In the genomic region with DNA sequence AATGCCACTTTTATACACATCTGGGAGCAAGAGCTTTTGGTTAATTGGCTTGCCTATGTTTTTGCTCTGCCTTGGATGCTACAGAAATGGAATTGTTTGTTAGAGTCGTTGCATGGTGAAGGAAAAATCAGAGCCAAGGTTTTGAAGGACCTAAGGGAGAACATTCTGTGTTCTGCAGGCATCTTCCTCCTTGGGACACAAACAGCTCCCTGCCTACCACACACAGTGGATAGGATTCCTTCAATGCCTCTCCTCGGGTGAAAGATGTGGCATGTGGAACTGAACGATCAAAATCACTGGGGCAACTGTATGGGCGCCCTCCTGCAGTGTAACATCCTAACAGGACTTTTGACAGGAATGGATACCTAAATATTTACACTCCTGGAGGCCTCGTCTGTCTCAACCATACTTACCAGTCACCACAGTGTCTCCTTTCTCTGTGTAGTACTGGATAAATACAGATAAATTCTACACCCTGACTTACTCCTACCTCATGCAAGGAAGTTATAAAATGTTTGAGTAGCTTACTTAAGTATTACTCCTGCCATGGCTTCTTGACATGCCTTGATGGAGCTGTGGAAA, we compare ENCODE assay signal across 31 cellular contexts.
A peak's percentile ranks its signal among the peaks of the same experiment; 100 is the strongest.
DNase-seq lines count a peak whose midpoint lies in the region; ATAC-seq and TF ChIP-seq lines count a peak whose summit lies in the region.
"Had no signal": no experiment of that assay in that cellular context is flagged by ENCODE, and none has a peak within 500 bp of the region (broad histone marks: within the 10 kb centered on the region; RNA-seq: fewer than 3 reads in every experiment).

No MANE protein-coding gene starts in this region.

- no peak overlapping the region for H2AK5ac ChIP-seq in trophoblast cell (ENCODE audit: low read length)

- no peak for ATAC-seq in naive thymus-derived CD4-positive, alpha-beta T cell
- ATAC-seq: left cardiac atrium, T-cell had no signal

- H3K4ac ChIP-seq in trophoblast cell (ENCODE audit: low read depth, low read length) = peak overlapping the region; percentile 6

- H3K27ac Mint-ChIP-seq in naive thymus-derived CD4-positive, alpha-beta T cell = no peak overlapping the region
- H3K27ac Mint-ChIP-seq: nephron progenitor cell, T-cell had no signal

- H2BK5ac ChIP-seq in trophoblast cell (ENCODE audit: low read depth, low read length, poor library complexity) = no peak overlapping the region

- H3K36me3 ChIP-seq in right atrium auricular region (peaks cover 12% of the 10 kb centered on the region), trophoblast cell (ENCODE audit: control insufficient read depth in 1 of 2, insufficient read depth in 2 of 2, low read length in 2 of 2) (no peaks in the 10 kb centered on the region), uterus (no peaks in the 10 kb centered on the region)
- H3K36me3 ChIP-seq in naive thymus-derived CD4-positive, alpha-beta T cell (ENCODE audit: control insufficient read depth in 2 of 3, insufficient read depth in 3 of 3, low read length in 3 of 3) = no peaks in the 10 kb centered on the region
- H3K36me3 ChIP-seq: breast epithelium, ovary had no signal

- no peak overlapping the region for H2BK12ac ChIP-seq in trophoblast cell (ENCODE audit: low read length)

- H3K14ac ChIP-seq in trophoblast cell (ENCODE audit: low read length) = no peak overlapping the region

- H3K4me3 ChIP-seq in right atrium auricular region (no peak overlapping the region), coronary artery (no peak overlapping the region), trophoblast cell (ENCODE audit: low read depth, low read length) (no peak overlapping the region), uterus (no peak overlapping the region)
- no peak overlapping the region for H3K4me3 ChIP-seq in naive thymus-derived CD4-positive, alpha-beta T cell (ENCODE audit: low read length)
- H3K4me3 ChIP-seq: BLaER1, breast epithelium, lung, mucosa of descending colon, ovary, smooth muscle cell, tibial nerve had no signal

- H3K4me1 ChIP-seq in right atrium auricular region = peaks cover 0 to 48% of the 10 kb centered on the region in 2 donors
- H3K4me1 ChIP-seq in trophoblast cell (ENCODE audit: control insufficient read depth in 1 of 2, insufficient read depth in 2 of 2, low read length in 2 of 2) = peaks cover 3 to 4% of the 10 kb centered on the region in 2 experiments
- H3K4me1 ChIP-seq in uterus = peaks cover 0 to 8% of the 10 kb centered on the region in 2 donors
- H3K4me1 ChIP-seq in naive thymus-derived CD4-positive, alpha-beta T cell (ENCODE audit: control insufficient read depth in 2 of 2, insufficient read depth in 2 of 2, low read length in 2 of 2) = no peaks in the 10 kb centered on the region
- H3K4me1 ChIP-seq: BLaER1, breast epithelium had no signal

- TF ChIP-seq POLR2A in uterus (IDR thresholded peaks at IDR 0.05) = no peak

- H3K23ac ChIP-seq in trophoblast cell (ENCODE audit: low read length) = no peak overlapping the region

- POLR2A ChIA-PET in naive thymus-derived CD4-positive, alpha-beta T cell (lab: Charles Lee) = no interaction called here

- CTCF ChIA-PET in naive thymus-derived CD4-positive, alpha-beta T cell (lab: Charles Lee) = interaction anchor here (1.0 kb wide), 1 partner anchor 513 kb away, joined by 4 read pairs; no protein-coding TSS in a partner anchor

- no peak overlapping the region for H3K4me3 Mint-ChIP-seq in naive thymus-derived CD4-positive, alpha-beta T cell
- H3K4me3 Mint-ChIP-seq: nephron progenitor cell, T-cell had no signal

- no peak overlapping the region for H2AFZ ChIP-seq in trophoblast cell (ENCODE audit: insufficient read depth, low read length, poor library complexity)

- no peak overlapping the region for H4K8ac ChIP-seq in trophoblast cell (ENCODE audit: low read depth, low read length)

- H3K9me3 Mint-ChIP-seq in naive thymus-derived CD4-positive, alpha-beta T cell = peaks cover 0 to 13% (median 0%) of the 10 kb centered on the region in 11 donors
- H3K9me3 Mint-ChIP-seq: T-cell had no signal

- H3K36me3 Mint-ChIP-seq in naive thymus-derived CD4-positive, alpha-beta T cell = peaks cover 0 to 39% (median 28%) of the 10 kb centered on the region in 5 donors

- no peak for DNase-seq in right atrium auricular region (ENCODE audit: low spot score)
- DNase-seq in cardiac septum (ENCODE audit: low spot score) = no peak
- DNase-seq in coronary artery (ENCODE audit: low spot score) = no peak
- no peak for DNase-seq in trophoblast cell
- DNase-seq in uterus = no peak
- no peak for DNase-seq in naive thymus-derived CD4-positive, alpha-beta T cell
- DNase-seq in NCI-H187 treated with DMSO at 0.1 percent for 48 hours (lab: John Stamatoyannopoulos, UW) = no peak
- DNase-seq: activated CD4-positive, alpha-beta T cell treated with anti-CD3 and anti-CD28 coated beads, Interleukin-2, amount 50 U/mL, for 4 hours; activated CD8-positive, alpha-beta memory T cell treated with anti-CD3 and anti-CD28 coated beads, Interleukin-2, amount 50 U/mL, for 48 hours; activated gamma-delta T cell; amygdala; EL; hypothalamus; KBM-7; left cardiac atrium; mucosa of descending colon; NCI-H1092 treated with DMSO at 0.1 percent for 48 hours; NCI-H187; NCI-H2171; NCI-H510A treated with DMSO at 0.1 percent for 48 hours; nephron progenitor cell; NK-92 treated with Interleukin-12 subunit alpha and Interleukin-12 subunit beta, amount 100 ng/mL, for 24 hours; ovary; retina; stimulated activated naive CD8-positive, alpha-beta T cell treated with anti-CD3 and anti-CD28 coated beads, Interleukin-15, Interleukin-2, amounts not matched to agents 100 U/mL and 50 U/mL, for 24 hours; T-cell had no signal

- H4K91ac ChIP-seq in trophoblast cell (ENCODE audit: low read depth, low read length) = no peak overlapping the region

- no peaks in the 10 kb centered on the region for H3K79me1 ChIP-seq in trophoblast cell (ENCODE audit: low read length)

- no peak overlapping the region for H3K9ac ChIP-seq in trophoblast cell (ENCODE audit: low read length)
- H3K9ac ChIP-seq: BLaER1 had no signal

- no peak overlapping the region for H3K18ac ChIP-seq in trophoblast cell (ENCODE audit: low read length)

- TF ChIP-seq CTCF in right atrium auricular region (IDR thresholded peaks at IDR 0.05) (no peak), coronary artery (IDR thresholded peaks at IDR 0.05) (no peak), uterus (IDR thresholded peaks at IDR 0.05) (no peak)

- no peak overlapping the region for H4K12ac ChIP-seq in trophoblast cell (ENCODE audit: low read depth, low read length)

- no peak overlapping the region for H3K4me2 ChIP-seq in trophoblast cell (ENCODE audit: low read length)
- H3K4me2 ChIP-seq: BLaER1, smooth muscle cell had no signal

- H3K4me1 Mint-ChIP-seq in naive thymus-derived CD4-positive, alpha-beta T cell = peaks cover 0 to 36% (median 6%) of the 10 kb centered on the region in 7 donors

- H3K27ac ChIP-seq in right atrium auricular region (peak overlapping the region; percentile 2 to 48), coronary artery (peak overlapping the region; percentile 2 to 68), trophoblast cell (ENCODE audit: low read depth, low read length) (no peak overlapping the region), uterus (peak overlapping the region; percentile 54 to 63)
- H3K27ac ChIP-seq in naive thymus-derived CD4-positive, alpha-beta T cell (ENCODE audit: low read depth, low read length) = no peak overlapping the region
- H3K27ac ChIP-seq: BLaER1, breast epithelium, ovary, tibial nerve had no signal

- H3K79me2 ChIP-seq in trophoblast cell (ENCODE audit: control insufficient read depth, insufficient read depth, low read length, poor library complexity) = no peaks in the 10 kb centered on the region

- intact Hi-C loops in cardiac septum (cut with DNase I) = no loop called here
- intact Hi-C loops in uterus (cut with DNase I; ENCODE audit: low total_unique reads) = no loop called here
- intact Hi-C loops in naive thymus-derived CD4-positive, alpha-beta T cell (cut with micrococcal nuclease) = no loop called here

- H2BK120ac ChIP-seq in trophoblast cell (ENCODE audit: insufficient read depth, low read length, poor library complexity) = no peak overlapping the region

- no peaks in the 10 kb centered on the region for H3K27me3 ChIP-seq in right atrium auricular region
- no peaks in the 10 kb centered on the region for H3K27me3 ChIP-seq in trophoblast cell (ENCODE audit: insufficient read depth, low read length)
- no peaks in the 10 kb centered on the region for H3K27me3 ChIP-seq in uterus
- no peaks in the 10 kb centered on the region for H3K27me3 ChIP-seq in naive thymus-derived CD4-positive, alpha-beta T cell (ENCODE audit: control insufficient read depth in 2 of 2, insufficient read depth in 2 of 2, low read length in 2 of 2)
- H3K27me3 ChIP-seq: BLaER1, breast epithelium, ovary, tibial nerve had no signal

- whole genome bisulfite sequencing in trophoblast cell (ENCODE audit: extremely low coverage, insufficient coverage, insufficient read length) = no CpG with 5 or more reads among the region's 5 CpGs

- peaks cover 0 to 5% of the 10 kb centered on the region in 2 donors for H3K9me3 ChIP-seq in right atrium auricular region
- H3K9me3 ChIP-seq in trophoblast cell (ENCODE audit: insufficient read depth, low read depth, low read length) = no peaks in the 10 kb centered on the region
- no peaks in the 10 kb centered on the region for H3K9me3 ChIP-seq in uterus
- no peaks in the 10 kb centered on the region for H3K9me3 ChIP-seq in naive thymus-derived CD4-positive, alpha-beta T cell (ENCODE audit: control insufficient read depth in 2 of 3, low read length in 3 of 3)
- H3K9me3 ChIP-seq: breast epithelium, mucosa of descending colon, ovary, tibial nerve had no signal

- H3K27me3 Mint-ChIP-seq in naive thymus-derived CD4-positive, alpha-beta T cell = no peaks in the 10 kb centered on the region
- H3K27me3 Mint-ChIP-seq: T-cell had no signal

Comparison
In these comparisons a context has a peak if more than half of its experiments do, and no peak if none do; other contexts are left out.
1. H3K27ac ChIP-seq: peak in right atrium auricular region (2 of 2), coronary artery (2 of 2) and uterus (2 of 2); none in trophoblast cell (single experiment) and naive thymus-derived CD4-positive, alpha-beta T cell (single experiment).